12 cellular contexts compared by ENCODE assay signal in genomic region chr5:137072376-137073174, GRCh38.
DNase-seq lines count a peak whose midpoint lies in the region; ATAC-seq and TF ChIP-seq lines count a peak whose summit lies in the region.
"Had no signal": no experiment of that assay in that cellular context is flagged by ENCODE, and none has a peak within 500 bp of the region (broad histone marks: within the 10 kb centered on the region; RNA-seq: fewer than 3 reads in every experiment).

No MANE protein-coding gene starts in this region.

- peaks cover 0 to 5% of the 10 kb centered on the region in 2 donors for H3K27me3 Mint-ChIP-seq in effector memory CD8-positive, alpha-beta T cell

- no peaks in the 10 kb centered on the region for H3K36me3 ChIP-seq in ACC112 (ENCODE audit: insufficient read depth, low read length)
- no peaks in the 10 kb centered on the region for H3K36me3 ChIP-seq in SU-DHL-6 (ENCODE audit: low read length)
- H3K36me3 ChIP-seq in right atrium auricular region = no peaks in the 10 kb centered on the region
- H3K36me3 ChIP-seq: SJCRH30 had no signal

- no peaks in the 10 kb centered on the region for H3K4me1 Mint-ChIP-seq in effector memory CD8-positive, alpha-beta T cell (ENCODE audit: low read depth in 2 of 2)
- H3K4me1 Mint-ChIP-seq: stimulated activated naive CD8-positive, alpha-beta T cell treated with anti-CD3 and anti-CD28 coated beads, Interleukin-15, amount 100 ng/mL, for 72 hours had no signal

- H3K27me3 ChIP-seq in ACC112 (ENCODE audit: insufficient read depth, low read length) = no peaks in the 10 kb centered on the region
- H3K27me3 ChIP-seq in SU-DHL-6 (ENCODE audit: low read length) = no peaks in the 10 kb centered on the region
- H3K27me3 ChIP-seq in right atrium auricular region = no peaks in the 10 kb centered on the region
- H3K27me3 ChIP-seq: SJCRH30 had no signal

- no peak overlapping the region for H3K27ac Mint-ChIP-seq in effector memory CD8-positive, alpha-beta T cell
- H3K27ac Mint-ChIP-seq: activated T-helper 1 cell treated with anti-CD3 and anti-CD28 coated beads, Interleukin-12 subunit alpha, Interleukin-12 subunit beta, Interleukin-2, Interleukin-4 antibody, amounts not matched to agents 30 ng/mL and 10 ng/mL and 1 ng/mL, durations not matched to agents 14 hours and 24 hours and 36 hours; stimulated activated naive CD8-positive, alpha-beta T cell treated with anti-CD3 and anti-CD28 coated beads, Interleukin-15, amount 100 ng/mL, for 72 hours had no signal

- H3K4me3 ChIP-seq in ACC112 (ENCODE audit: low read depth, low read length) = peak overlapping the region; percentile 24; the same call in 1 of the 2 replicates
- H3K4me3 ChIP-seq in SU-DHL-6 (ENCODE audit: insufficient read depth, low read length, poor library complexity, severe bottlenecking) = peak overlapping the region; percentile 38
- H3K4me3 ChIP-seq in right atrium auricular region = no peak overlapping the region
- H3K4me3 ChIP-seq: SJCRH30 had no signal

- H3K9me3 Mint-ChIP-seq in effector memory CD8-positive, alpha-beta T cell = no peaks in the 10 kb centered on the region
- H3K9me3 Mint-ChIP-seq: activated T-helper 1 cell treated with anti-CD3 and anti-CD28 coated beads, Interleukin-12 subunit alpha, Interleukin-12 subunit beta, Interleukin-2, Interleukin-4 antibody, amounts not matched to agents 30 ng/mL and 10 ng/mL and 1 ng/mL, durations not matched to agents 14 hours and 24 hours and 36 hours; stimulated activated naive CD8-positive, alpha-beta T cell treated with anti-CD3 and anti-CD28 coated beads, Interleukin-15, amount 100 ng/mL, for 72 hours had no signal

- no peaks in the 10 kb centered on the region for H3K36me3 Mint-ChIP-seq in effector memory CD8-positive, alpha-beta T cell (ENCODE audit: insufficient read depth)

- ATAC-seq in GM21390 (IDR thresholded peaks at IDR 0.05; ENCODE audit: unreplicated experiment) = peak; percentile 54
- no peak for ATAC-seq in effector memory CD8-positive, alpha-beta T cell (replicated peaks)
- ATAC-seq: stimulated activated naive CD8-positive, alpha-beta T cell treated with anti-CD3 and anti-CD28 coated beads, Interleukin-15, amount 100 ng/mL, for 72 hours had no signal

- H3K79me2 ChIP-seq in ACC112 (ENCODE audit: control insufficient read depth, insufficient read depth, low read length, unreplicated experiment) (no peaks in the 10 kb centered on the region), SU-DHL-6 (ENCODE audit: insufficient read depth, low read length) (no peaks in the 10 kb centered on the region)

- H3K27ac ChIP-seq in ACC112 (ENCODE audit: low read depth, low read length) (peak overlapping the region; percentile 76), SU-DHL-6 (ENCODE audit: low read depth, low read length) (peak overlapping the region; percentile 100), right atrium auricular region (peak overlapping the region; percentile 72 to 85)
- H3K27ac ChIP-seq: KMS-11, SJCRH30 had no signal

- TF ChIP-seq CTCF in SU-DHL-6 (IDR thresholded peaks at IDR 0.05; ENCODE audit: insufficient read depth, low read length, poor library complexity, severe bottlenecking) = no peak
- no peak for TF ChIP-seq CTCF in right atrium auricular region (IDR thresholded peaks at IDR 0.05)

- DNase-seq in right atrium auricular region (ENCODE audit: low spot score) (peak; percentile 54), middle frontal gyrus (ENCODE audit: extremely low spot score, low spot score) (no peak), GF-D8 (lab: John Stamatoyannopoulos, UW) (no peak), SKM-1 treated with dmso at 0.1 percent for 144 hours (lab: John Stamatoyannopoulos, UW; ENCODE audit: unreplicated experiment) (no peak)
- DNase-seq in effector memory CD8-positive, alpha-beta T cell = no peak
- DNase-seq: SJCRH30; stimulated activated naive CD8-positive, alpha-beta T cell treated with anti-CD3 and anti-CD28 coated beads, Interleukin-15, amount 100 ng/mL, for 72 hours had no signal

- peaks cover 25% of the 10 kb centered on the region for H3F3A ChIP-seq in SU-DHL-6 (ENCODE audit: insufficient read depth)

- H3K9ac ChIP-seq in SU-DHL-6 (ENCODE audit: low read length) = peak overlapping the region; percentile 59
- H3K9ac ChIP-seq: KMS-11 had no signal

- H3K4me1 ChIP-seq in ACC112 (ENCODE audit: control insufficient read depth, insufficient read depth, low read length, unreplicated experiment) (peaks cover 25% of the 10 kb centered on the region), right atrium auricular region (peaks cover 0 to 26% of the 10 kb centered on the region in 2 donors)

- H3K4me3 Mint-ChIP-seq in effector memory CD8-positive, alpha-beta T cell = no peak overlapping the region
- H3K4me3 Mint-ChIP-seq: activated T-helper 1 cell treated with anti-CD3 and anti-CD28 coated beads, Interleukin-12 subunit alpha, Interleukin-12 subunit beta, Interleukin-2, Interleukin-4 antibody, amounts not matched to agents 30 ng/mL and 10 ng/mL and 1 ng/mL, durations not matched to agents 14 hours and 24 hours and 36 hours; stimulated activated naive CD8-positive, alpha-beta T cell treated with anti-CD3 and anti-CD28 coated beads, Interleukin-15, amount 100 ng/mL, for 72 hours had no signal

- H3K4me2 ChIP-seq in SU-DHL-6 (ENCODE audit: low read depth, low read length, poor library complexity, severe bottlenecking) = peak overlapping the region; percentile 89
- H3K4me2 ChIP-seq: KMS-11 had no signal

- H3K9me2 ChIP-seq in SU-DHL-6 (replicated peaks; ENCODE audit: insufficient read depth, low read length) = no peaks in the 10 kb centered on the region

- H2AFZ ChIP-seq in ACC112 (ENCODE audit: low read length, unreplicated experiment) = peak overlapping the region; percentile 38
- H2AFZ ChIP-seq in SU-DHL-6 (ENCODE audit: low read depth, low read length, severe bottlenecking) = peak overlapping the region; percentile 69

- no peaks in the 10 kb centered on the region for H4K20me1 ChIP-seq in SU-DHL-6 (ENCODE audit: low read depth, low read length)

- H3K9me3 ChIP-seq in SU-DHL-6 (ENCODE audit: insufficient read depth, low read length) (no peaks in the 10 kb centered on the region), right atrium auricular region (no peaks in the 10 kb centered on the region)
- H3K9me3 ChIP-seq: SJCRH30 had no signal

Comparison
In these comparisons a context has a peak if more than half of its experiments do, and no peak if none do; other contexts are left out.
1. H3K4me3 ChIP-seq: peak in ACC112 (single experiment) and SU-DHL-6 (single experiment); none in right atrium auricular region (0 of 2).
2. Peak in every context shown above with its lines, with median percentiles within 50 percentile points of each other: H3K27ac ChIP-seq.